ENCODE assay signal across 8 cellular contexts in the genomic region with DNA sequence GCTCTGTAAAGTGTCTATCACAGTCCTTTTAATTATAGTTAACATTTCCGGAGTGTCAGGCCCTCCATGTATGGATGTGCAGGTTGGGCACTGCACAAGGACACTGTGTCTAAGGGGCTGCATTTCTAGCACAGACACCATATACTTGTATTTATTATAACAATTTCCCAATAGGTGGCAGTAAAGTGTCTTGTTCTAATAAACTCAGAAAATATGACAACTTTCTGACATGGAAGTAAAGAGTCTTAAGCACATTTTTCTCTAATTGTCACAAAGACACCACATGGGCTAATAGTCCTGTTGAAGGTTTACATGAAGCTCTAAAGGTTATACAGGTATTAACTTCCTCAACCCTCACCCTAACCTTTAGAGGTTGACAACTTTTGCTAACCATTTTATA.
DNase-seq lines count a peak whose midpoint lies in the region; ATAC-seq and TF ChIP-seq lines count a peak whose summit lies in the region.

No MANE protein-coding gene starts in this region.

- H3K9me2 ChIP-seq in Karpas-422 (replicated peaks; ENCODE audit: insufficient read depth, low read length): no peaks in the 10 kb centered on the region

- H3K4me1 Mint-ChIP-seq in activated CD4-positive, alpha-beta memory T cell treated with anti-CD3 and anti-CD28 coated beads for 36 hours (ENCODE audit: low read depth): peaks cover 2% of the 10 kb centered on the region

- no peaks in the 10 kb centered on the region for H4K20me1 ChIP-seq in Karpas-422 (ENCODE audit: insufficient read depth, low read depth, low read length)

- intact Hi-C loops in ascending aorta (cut with DNase I): loop anchor here (1.0 to 5.0 kb wide), 4 partner anchors 188 to 540 kb away; no protein-coding TSS in a partner anchor
- intact Hi-C loops in activated CD4-positive, alpha-beta memory T cell treated with anti-CD3 and anti-CD28 coated beads for 36 hours (cut with micrococcal nuclease): no loop called here

- H3K9ac ChIP-seq in Karpas-422 (ENCODE audit: low read length): no peak overlapping the region

- no peaks in the 10 kb centered on the region for H3K36me3 Mint-ChIP-seq in activated CD4-positive, alpha-beta memory T cell treated with anti-CD3 and anti-CD28 coated beads for 36 hours

- POLR2A ChIA-PET in activated CD4-positive, alpha-beta memory T cell treated with anti-CD3 and anti-CD28 coated beads for 36 hours (lab: Charles Lee): no interaction called here

- H3K27me3 ChIP-seq in Karpas-422 (ENCODE audit: low read length) (no peaks in the 10 kb centered on the region), ascending aorta (no peaks in the 10 kb centered on the region)

- ATAC-seq in HG03442 (IDR thresholded peaks at IDR 0.05; ENCODE audit: unreplicated experiment): no peak

- TF ChIP-seq CTCF in ascending aorta (IDR thresholded peaks at IDR 0.05): peak in 2 of 3 experiments; percentile 32 to 53

- H3K27ac ChIP-seq in Karpas-422 (ENCODE audit: low read length) (no peak overlapping the region), ascending aorta (no peak overlapping the region)

- H3K4me3 Mint-ChIP-seq in activated CD4-positive, alpha-beta memory T cell treated with anti-CD3 and anti-CD28 coated beads for 36 hours: no peak overlapping the region

- H3K4me1 ChIP-seq in Karpas-422 (ENCODE audit: low read length) (no peaks in the 10 kb centered on the region), ascending aorta (peaks cover 0 to 12% of the 10 kb centered on the region in 2 donors)

- no peaks in the 10 kb centered on the region for H3K9me3 ChIP-seq in Karpas-422 (ENCODE audit: low read length)
- H3K9me3 ChIP-seq in ascending aorta: no peaks in the 10 kb centered on the region

- H3K4me3 ChIP-seq in Karpas-422 (ENCODE audit: low read length) (no peak overlapping the region), ascending aorta (no peak overlapping the region)

- CTCF ChIA-PET in activated CD4-positive, alpha-beta memory T cell treated with anti-CD3 and anti-CD28 coated beads for 36 hours (lab: Charles Lee): interaction anchor here (1.0 to 1.2 kb wide), 2 partner anchors 23 to 188 kb away, joined by 3 to 5 read pairs; no protein-coding TSS in a partner anchor

- no peak overlapping the region for H3K27ac Mint-ChIP-seq in activated CD4-positive, alpha-beta memory T cell treated with anti-CD3 and anti-CD28 coated beads for 36 hours

- H3K4me2 ChIP-seq in Karpas-422 (ENCODE audit: low read depth, low read length, poor library complexity, severe bottlenecking): no peak overlapping the region

- DNase-seq in DMS53 treated with DMSO at 0.1 percent for 48 hours (lab: John Stamatoyannopoulos, UW; ENCODE audit: unreplicated experiment) (peak; percentile 51), Karpas-422 (peak; percentile 81), ascending aorta (ENCODE audit: low spot score in 2 of 2) (no peak), middle frontal gyrus (ENCODE audit: extremely low spot score, low spot score) (peak; percentile 63), RPMI8226 (no peak), NCI-H1092 (lab: John Stamatoyannopoulos, UW) (no peak)
- no peak for DNase-seq in activated CD4-positive, alpha-beta memory T cell treated with anti-CD3 and anti-CD28 coated beads for 36 hours

- no peak overlapping the region for H2AFZ ChIP-seq in Karpas-422 (ENCODE audit: low read length)

- H3K9me3 Mint-ChIP-seq in activated CD4-positive, alpha-beta memory T cell treated with anti-CD3 and anti-CD28 coated beads for 36 hours: no peaks in the 10 kb centered on the region

- H3K36me3 ChIP-seq in Karpas-422 (ENCODE audit: insufficient read depth, low read length): no peaks in the 10 kb centered on the region
- no peaks in the 10 kb centered on the region for H3K36me3 ChIP-seq in ascending aorta

- no peaks in the 10 kb centered on the region for H3K27me3 Mint-ChIP-seq in activated CD4-positive, alpha-beta memory T cell treated with anti-CD3 and anti-CD28 coated beads for 36 hours

- no peaks in the 10 kb centered on the region for H3K79me2 ChIP-seq in Karpas-422 (ENCODE audit: low read length)

Comparison
In these comparisons a context has a peak if more than half of its experiments do, and no peak if none do; other contexts are left out.
1. DNase-seq: peak in DMS53 treated with DMSO at 0.1 percent for 48 hours (single experiment), Karpas-422 (single experiment) and middle frontal gyrus (single experiment); none in ascending aorta (0 of 2), RPMI8226 (single experiment), activated CD4-positive, alpha-beta memory T cell treated with anti-CD3 and anti-CD28 coated beads for 36 hours (single experiment) and NCI-H1092 (single experiment).